ENCODE assay signal across 23 cellular contexts in genomic region chr3:101320475-101320874, GRCh38.
"Had no signal": no experiment of that assay in that cellular context is flagged by ENCODE, and none has a peak within 500 bp of the region (broad histone marks: within the 10 kb centered on the region; RNA-seq: fewer than 3 reads in every experiment).

TSS of gene IMPG2 (minus strand) at chr3:101320575. CDS start at chr3:101320372, 203 bp downstream.

- H3K4me1 ChIP-seq: breast epithelium, prostate gland, transverse colon, uterus had no signal

- H3K9me3 Mint-ChIP-seq: activated B cell treated with CpG ODN at 0.5 μM for 24 hours; activated naive CD8-positive, alpha-beta T cell treated with anti-CD3 and anti-CD28 coated beads for 36 hours; activated T-cell treated with anti-CD3 and anti-CD28 coated beads, Interleukin-2, amount 50 U/mL, for 4 hours; central memory CD8-positive, alpha-beta T cell; neural crest cell; stimulated activated naive B cell treated with anti-CD40 and anti-IgM and Interleukin-4, amounts not matched to agents 10 μg/mL and 1 μg/mL and 100 μg/mL, for 72 hours had no signal

- DNase-seq: activated B cell treated with CpG ODN at 0.5 μM for 24 hours; activated CD4-positive, alpha-beta T cell treated with anti-CD3 and anti-CD28 coated beads for 36 hours; activated CD4-positive, alpha-beta T cell treated with anti-CD3 and anti-CD28 coated beads, Interleukin-2, amount 50 U/mL, for 4 hours; activated CD8-positive, alpha-beta memory T cell treated with anti-CD3 and anti-CD28 coated beads for 24 hours; activated CD8-positive, alpha-beta memory T cell treated with anti-CD3 and anti-CD28 coated beads, Interleukin-2, amount 50 U/mL, for 4 hours; activated naive CD4-positive, alpha-beta T cell treated with Interleukin-2 at 50 U/mL for 16 hours; activated naive CD8-positive, alpha-beta T cell treated with anti-CD3 and anti-CD28 coated beads for 36 hours; activated T-cell treated with anti-CD3 and anti-CD28 coated beads, Interleukin-2, amount 50 U/mL, for 4 hours; amniotic stem cell; head of caudate nucleus; left ventricle myocardium superior; mammary epithelial cell; stimulated activated CD4-positive, alpha-beta T cell treated with anti-CD3 and anti-CD28 coated beads, Interleukin-2, amount 100 ng/mL, for 48 hours; stimulated activated CD8-positive, alpha-beta memory T cell treated with anti-CD3 and anti-CD28 coated beads, Interleukin-4, amount 100 ng/mL, for 48 hours; stimulated activated naive B cell treated with anti-CD40 and anti-IgM and Interleukin-4, amounts not matched to agents 10 μg/mL and 1 μg/mL and 100 μg/mL, for 72 hours; T1000; transverse colon; uterus had no signal

- H3K9me3 ChIP-seq: breast epithelium, esophagus muscularis mucosa, prostate gland, transverse colon, uterus had no signal

- H3K36me3 ChIP-seq: prostate gland, transverse colon, uterus had no signal

- H3K27me3 ChIP-seq: breast epithelium, esophagus muscularis mucosa, transverse colon, uterus had no signal

- H3K4me1 Mint-ChIP-seq: activated B cell treated with CpG ODN at 0.5 μM for 24 hours; activated CD4-positive, alpha-beta T cell treated with anti-CD3 and anti-CD28 coated beads for 36 hours; central memory CD8-positive, alpha-beta T cell; neural crest cell; stimulated activated naive B cell treated with anti-CD40 and anti-IgM and Interleukin-4, amounts not matched to agents 10 μg/mL and 1 μg/mL and 100 μg/mL, for 72 hours had no signal

- H3K27me3 Mint-ChIP-seq: activated B cell treated with CpG ODN at 0.5 μM for 24 hours; activated CD4-positive, alpha-beta T cell treated with anti-CD3 and anti-CD28 coated beads for 36 hours; activated naive CD8-positive, alpha-beta T cell treated with anti-CD3 and anti-CD28 coated beads for 36 hours; central memory CD8-positive, alpha-beta T cell; stimulated activated naive B cell treated with anti-CD40 and anti-IgM and Interleukin-4, amounts not matched to agents 10 μg/mL and 1 μg/mL and 100 μg/mL, for 72 hours had no signal

- H3K27ac Mint-ChIP-seq: activated B cell treated with CpG ODN at 0.5 μM for 24 hours; activated CD4-positive, alpha-beta T cell treated with anti-CD3 and anti-CD28 coated beads for 36 hours; activated naive CD8-positive, alpha-beta T cell treated with anti-CD3 and anti-CD28 coated beads for 36 hours; stimulated activated naive B cell treated with anti-CD40 and anti-IgM and Interleukin-4, amounts not matched to agents 10 μg/mL and 1 μg/mL and 100 μg/mL, for 72 hours had no signal

- H3K4me3 ChIP-seq: breast epithelium, prostate gland, transverse colon, uterus had no signal

- H3K4me3 Mint-ChIP-seq: activated B cell treated with CpG ODN at 0.5 μM for 24 hours; activated CD4-positive, alpha-beta T cell treated with anti-CD3 and anti-CD28 coated beads for 36 hours; activated naive CD8-positive, alpha-beta T cell treated with anti-CD3 and anti-CD28 coated beads for 36 hours; activated T-cell treated with anti-CD3 and anti-CD28 coated beads, Interleukin-2, amount 50 U/mL, for 4 hours; central memory CD8-positive, alpha-beta T cell; neural crest cell; stimulated activated naive B cell treated with anti-CD40 and anti-IgM and Interleukin-4, amounts not matched to agents 10 μg/mL and 1 μg/mL and 100 μg/mL, for 72 hours had no signal

- H3K27ac ChIP-seq: breast epithelium, prostate gland, transverse colon had no signal
